ENCODE assay signal across 23 cellular contexts in the genomic region with DNA sequence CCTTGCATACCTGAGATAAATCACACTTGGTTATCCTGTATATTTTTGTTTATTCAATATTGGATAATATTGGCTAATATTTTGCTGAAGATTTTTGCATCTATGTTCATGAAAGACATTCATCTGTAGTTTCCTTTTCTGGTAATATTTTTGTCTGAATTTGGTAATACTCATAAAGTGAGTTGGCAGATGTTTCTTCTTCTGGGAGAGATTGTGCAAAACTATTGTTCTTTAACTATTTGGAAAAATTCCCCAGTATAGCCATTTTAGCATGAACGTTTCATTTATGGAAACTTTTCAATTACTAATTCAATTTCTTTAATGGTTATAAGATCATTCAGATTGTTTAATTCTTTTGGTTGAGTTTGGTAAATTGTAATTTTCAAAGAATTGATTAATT.
DNase-seq lines count a peak whose midpoint lies in the region; ATAC-seq, FAIRE-seq and TF ChIP-seq lines count a peak whose summit lies in the region.
"Had no signal": no experiment of that assay in that cellular context is flagged by ENCODE, and none has a peak within 500 bp of the region (broad histone marks: within the 10 kb centered on the region; RNA-seq: fewer than 3 reads in every experiment).

No MANE protein-coding gene starts in this region.

- WGBS in GM23248 (ENCODE audit: low coverage in 1 of 2, low lambda C conversion rate in 2 of 2, missing lambda C conversion rate in 2 of 2), 2 experiments: 0 to 9% methylated on average over 1 of the region's 1 CpG
- 29 to 31% methylated on average over 1 of the region's 1 CpG for WGBS in aorta, 2 donors

- H3K27me3 ChIP-seq in GM23248 (replicated peaks; ENCODE audit: insufficient read depth) (no peaks in the 10 kb centered on the region), aorta (ENCODE audit: control insufficient read depth in 1 of 2, insufficient read depth in 2 of 2, low read length in 1 of 2) (no peaks in the 10 kb centered on the region)

- H4K20me1 ChIP-seq in GM23248 (ENCODE audit: insufficient read depth): no peaks in the 10 kb centered on the region

- no peak overlapping the region for H3K4me3 ChIP-seq in AG10803 (ENCODE audit: low read length)
- H3K4me3 ChIP-seq in GM23248: no peak overlapping the region
- H3K4me3 ChIP-seq in fibroblast of the aortic adventitia (ENCODE audit: low read depth, low read length): no peak overlapping the region
- no peak overlapping the region for H3K4me3 ChIP-seq in aorta (ENCODE audit: low read length in 2 of 2)
- H3K4me3 ChIP-seq: A549, GM12878, HAP-1 had no signal

- CTCF ChIA-PET in activated naive CD4-positive, alpha-beta T cell treated with anti-CD3 and anti-CD28 coated beads for 36 hours (lab: Charles Lee): no interaction called here

- peaks cover 8% of the 10 kb centered on the region for H3K9me3 Mint-ChIP-seq in activated naive CD4-positive, alpha-beta T cell treated with anti-CD3 and anti-CD28 coated beads for 36 hours

- H3K4me1 ChIP-seq in GM23248 (ENCODE audit: insufficient read depth) (no peaks in the 10 kb centered on the region), aorta (ENCODE audit: control insufficient read depth in 1 of 2, insufficient read depth in 2 of 2, low read length in 2 of 2) (no peaks in the 10 kb centered on the region)
- H3K4me1 ChIP-seq: A549, Caco-2, HAP-1 had no signal

- TF ChIP-seq CTCF in AG10803 (conservative IDR thresholded peaks at IDR 0.05; ENCODE audit: low read length) (no peak), fibroblast of the aortic adventitia (IDR thresholded peaks at IDR 0.05; ENCODE audit: insufficient read depth, low read length) (no peak)

- ATAC-seq in aorta (ENCODE audit: low FRiP score): no peak
- ATAC-seq: A549; CD8-positive, alpha-beta T cell; GM12878 had no signal

- H2AFZ ChIP-seq in GM23248: no peak overlapping the region

- no peak overlapping the region for H3K9ac ChIP-seq in GM23248

- H3K4me2 ChIP-seq in GM23248 (ENCODE audit: unreplicated experiment): no peak overlapping the region
- H3K4me2 ChIP-seq: A549 had no signal

- no peaks in the 10 kb centered on the region for H3K9me2 ChIP-seq in GM23248 (ENCODE audit: insufficient read depth)

- H3K36me3 ChIP-seq in GM23248 (ENCODE audit: low read depth) (no peaks in the 10 kb centered on the region), aorta (ENCODE audit: control insufficient read depth in 1 of 2, insufficient read depth in 2 of 2, low read length in 1 of 2) (no peaks in the 10 kb centered on the region)
- H3K36me3 ChIP-seq: HAP-1 had no signal

- no peaks in the 10 kb centered on the region for H3K79me2 ChIP-seq in GM23248 (ENCODE audit: insufficient read depth)

- no peaks in the 10 kb centered on the region for H3F3A ChIP-seq in GM23248 (ENCODE audit: insufficient read depth)

- no peaks in the 10 kb centered on the region for H3K9me3 ChIP-seq in GM23248 (ENCODE audit: low read depth)
- no peaks in the 10 kb centered on the region for H3K9me3 ChIP-seq in aorta (ENCODE audit: control insufficient read depth, low read length)
- H3K9me3 ChIP-seq: Caco-2, HAP-1 had no signal

- H3K4me3 Mint-ChIP-seq in activated naive CD4-positive, alpha-beta T cell treated with anti-CD3 and anti-CD28 coated beads for 36 hours: no peak overlapping the region
- H3K4me3 Mint-ChIP-seq: CD4-positive, CD25-positive, alpha-beta regulatory T cell; CD8-positive, alpha-beta T cell; HFFc6 had no signal

- intact Hi-C loops in aorta (cut with DNase I): no loop called here
- intact Hi-C loops in activated naive CD4-positive, alpha-beta T cell treated with anti-CD3 and anti-CD28 coated beads for 36 hours (cut with micrococcal nuclease): no loop called here

- no peak overlapping the region for H3K27ac ChIP-seq in GM23248
- H3K27ac ChIP-seq in aorta (ENCODE audit: low read depth in 1 of 2, low read length in 2 of 2): no peak overlapping the region
- H3K27ac ChIP-seq: A549 had no signal

- H3K4me1 Mint-ChIP-seq in activated naive CD4-positive, alpha-beta T cell treated with anti-CD3 and anti-CD28 coated beads for 36 hours (ENCODE audit: low read depth): no peaks in the 10 kb centered on the region
- H3K4me1 Mint-ChIP-seq: CD4-positive, CD25-positive, alpha-beta regulatory T cell had no signal

- H3K27me3 Mint-ChIP-seq in activated naive CD4-positive, alpha-beta T cell treated with anti-CD3 and anti-CD28 coated beads for 36 hours (ENCODE audit: low read depth): no peaks in the 10 kb centered on the region
- H3K27me3 Mint-ChIP-seq: CD4-positive, CD25-positive, alpha-beta regulatory T cell had no signal

- DNase-seq in AG10803 (ENCODE audit: low read depth) (peak; percentile 18), GM23248 (peak; percentile 23), fibroblast of the aortic adventitia (ENCODE audit: low read depth) (peak; percentile 64), GM19240 (ENCODE audit: insufficient read length, low spot score) (no peak), aorta (no peak)
- no peak for DNase-seq in activated naive CD4-positive, alpha-beta T cell treated with anti-CD3 and anti-CD28 coated beads for 36 hours
- DNase-seq: 8988T; ACHN; C1 segment of cervical spinal cord; Caco-2; CD4-positive, CD25-positive, alpha-beta regulatory T cell; CD8-positive, alpha-beta T cell; DMS153; DND-41; GOT3; HFFc6 had no signal

- no peaks in the 10 kb centered on the region for H3K36me3 Mint-ChIP-seq in activated naive CD4-positive, alpha-beta T cell treated with anti-CD3 and anti-CD28 coated beads for 36 hours (ENCODE audit: low read depth)
- H3K36me3 Mint-ChIP-seq: CD4-positive, CD25-positive, alpha-beta regulatory T cell; CD8-positive, alpha-beta T cell had no signal

- in situ Hi-C loops in GM23248 (cut with MboI): no loop called here

- no peak overlapping the region for H3K27ac Mint-ChIP-seq in activated naive CD4-positive, alpha-beta T cell treated with anti-CD3 and anti-CD28 coated beads for 36 hours
- H3K27ac Mint-ChIP-seq: CD4-positive, CD25-positive, alpha-beta regulatory T cell; CD8-positive, alpha-beta T cell; HFFc6 had no signal

- peak; percentile 8 for FAIRE-seq in endometrium (lab: Jason Lieb, UNC)
- FAIRE-seq: A549, G401.6, GM12878, GM19239, H54 had no signal

Comparison
In these comparisons a context has a peak if more than half of its experiments do, and no peak if none do; other contexts are left out.
1. DNase-seq: peak in AG10803 (single experiment), GM23248 (single experiment) and fibroblast of the aortic adventitia (single experiment); none in GM19240 (single experiment), aorta (0 of 2) and activated naive CD4-positive, alpha-beta T cell treated with anti-CD3 and anti-CD28 coated beads for 36 hours (single experiment).